Comparison of ENCODE assay signal across 19 cellular contexts in genomic region chrX:28205905-28206304, GRCh38.
A peak's percentile ranks its signal among the peaks of the same experiment; 100 is the strongest.
DNase-seq lines count a peak whose midpoint lies in the region; ATAC-seq and TF ChIP-seq lines count a peak whose summit lies in the region.
"Had no signal": no experiment of that assay in that cellular context is flagged by ENCODE, and none has a peak within 500 bp of the region (broad histone marks: within the 10 kb centered on the region; RNA-seq: fewer than 3 reads in every experiment).

No MANE protein-coding gene starts in this region.

- no peak overlapping the region for H3K27ac ChIP-seq in upper lobe of left lung
- H3K27ac ChIP-seq: BLaER1 treated with 17β-estradiol and CSF1 and Interleukin-3, amounts not matched to agents 10 nM and 100 nM; thoracic aorta had no signal

- H3K4me1 Mint-ChIP-seq in WTC11: peaks cover 12% of the 10 kb centered on the region
- H3K4me1 Mint-ChIP-seq: activated naive CD8-positive, alpha-beta T cell treated with anti-CD3 and anti-CD28 coated beads for 36 hours; naive thymus-derived CD8-positive, alpha-beta T cell had no signal

- TF ChIP-seq CTCF in WTC11 (IDR thresholded peaks at IDR 0.05) (no peak), upper lobe of left lung (IDR thresholded peaks at IDR 0.05) (no peak)

- CTCF ChIA-PET in WTC11 (lab: Charles Lee): interaction anchor here (0.6 kb wide), 1 partner anchor 885 kb away, joined by 3 read pairs; no protein-coding TSS in a partner anchor

- no peaks in the 10 kb centered on the region for H3K9me3 Mint-ChIP-seq in WTC11
- H3K9me3 Mint-ChIP-seq: activated naive CD8-positive, alpha-beta T cell treated with anti-CD3 and anti-CD28 coated beads for 36 hours; activated T-helper 1 cell treated with anti-CD3 and anti-CD28 coated beads, Interleukin-12 subunit alpha, Interleukin-12 subunit beta, Interleukin-2, Interleukin-4 antibody, amounts not matched to agents 30 ng/mL and 10 ng/mL and 1 ng/mL, durations not matched to agents 14 hours and 24 hours and 36 hours had no signal

- H3K9me3 ChIP-seq in upper lobe of left lung: no peaks in the 10 kb centered on the region
- H3K9me3 ChIP-seq: BLaER1 treated with 17β-estradiol and CSF1 and Interleukin-3, amounts not matched to agents 10 nM and 100 nM; thoracic aorta had no signal

- no peaks in the 10 kb centered on the region for H3K36me3 Mint-ChIP-seq in WTC11
- H3K36me3 Mint-ChIP-seq: activated naive CD8-positive, alpha-beta T cell treated with anti-CD3 and anti-CD28 coated beads for 36 hours had no signal

- TF ChIP-seq EP300 in upper lobe of left lung (IDR thresholded peaks at IDR 0.05): no peak

- no peaks in the 10 kb centered on the region for H3K27me3 ChIP-seq in upper lobe of left lung

- POLR2A ChIA-PET in WTC11 (lab: Charles Lee): no interaction called here

- no peaks in the 10 kb centered on the region for H3K4me1 ChIP-seq in upper lobe of left lung
- H3K4me1 ChIP-seq: BLaER1 treated with 17β-estradiol and CSF1 and Interleukin-3, amounts not matched to agents 10 nM and 100 nM had no signal

- H3K27me3 Mint-ChIP-seq in WTC11 (ENCODE audit: low read depth): peaks cover 3% of the 10 kb centered on the region; the same call in 1 of the 2 replicates
- H3K27me3 Mint-ChIP-seq: activated naive CD8-positive, alpha-beta T cell treated with anti-CD3 and anti-CD28 coated beads for 36 hours; naive thymus-derived CD8-positive, alpha-beta T cell had no signal

- ATAC-seq in WTC11 (peak; percentile 84), upper lobe of left lung (ENCODE audit: low FRiP score in 2 of 2) (no peak), GM19455 (IDR thresholded peaks at IDR 0.05; ENCODE audit: unreplicated experiment) (no peak)
- ATAC-seq: naive thymus-derived CD8-positive, alpha-beta T cell had no signal

- no peaks in the 10 kb centered on the region for H3K36me3 ChIP-seq in upper lobe of left lung
- H3K36me3 ChIP-seq: BLaER1 treated with 17β-estradiol and CSF1 and Interleukin-3, amounts not matched to agents 10 nM and 100 nM; thoracic aorta had no signal

- WGBS in upper lobe of left lung, 2 donors: 66 to 73% methylated on average over 2 of the region's 2 CpGs

- no peak for TF ChIP-seq POLR2A in upper lobe of left lung (IDR thresholded peaks at IDR 0.05)

- peak overlapping the region; percentile 62 for H3K4me3 Mint-ChIP-seq in WTC11
- H3K4me3 Mint-ChIP-seq: activated naive CD8-positive, alpha-beta T cell treated with anti-CD3 and anti-CD28 coated beads for 36 hours; activated T-helper 1 cell treated with anti-CD3 and anti-CD28 coated beads, Interleukin-12 subunit alpha, Interleukin-12 subunit beta, Interleukin-2, Interleukin-4 antibody, amounts not matched to agents 30 ng/mL and 10 ng/mL and 1 ng/mL, durations not matched to agents 14 hours and 24 hours and 36 hours; naive thymus-derived CD8-positive, alpha-beta T cell had no signal

- H3K27ac Mint-ChIP-seq in WTC11: no peak overlapping the region
- H3K27ac Mint-ChIP-seq: activated naive CD8-positive, alpha-beta T cell treated with anti-CD3 and anti-CD28 coated beads for 36 hours; activated T-helper 1 cell treated with anti-CD3 and anti-CD28 coated beads, Interleukin-12 subunit alpha, Interleukin-12 subunit beta, Interleukin-2, Interleukin-4 antibody, amounts not matched to agents 30 ng/mL and 10 ng/mL and 1 ng/mL, durations not matched to agents 14 hours and 24 hours and 36 hours; naive thymus-derived CD8-positive, alpha-beta T cell had no signal

- DNase-seq in NCI-H748 (lab: John Stamatoyannopoulos, UW; ENCODE audit: unreplicated experiment) (peak; percentile 17), NCI-H748 treated with DMSO at 0.1 percent for 48 hours (lab: John Stamatoyannopoulos, UW) (no peak), WTC11 (ENCODE audit: low spot score) (no peak), kidney tubule cell (ENCODE audit: low spot score) (peak; percentile 24), upper lobe of left lung (no peak), NOMO-1 (lab: John Stamatoyannopoulos, UW; ENCODE audit: unreplicated experiment in 2 of 2) (no peak), medulla oblongata (ENCODE audit: extremely low spot score) (no peak)
- DNase-seq: activated CD4-positive, CD25-positive, alpha-beta regulatory T cell treated with anti-CD3 and anti-CD28 coated beads, Interleukin-2, amount 50 U/mL, for 72 hours; activated naive CD8-positive, alpha-beta T cell treated with anti-CD3 and anti-CD28 coated beads for 36 hours; dermis blood vessel endothelial cell; erythroblast; IMR-90; naive thymus-derived CD8-positive, alpha-beta T cell; NCI-H2029 treated with DMSO at 0.1 percent for 48 hours had no signal

- no peak overlapping the region for H3K4me3 ChIP-seq in upper lobe of left lung
- H3K4me3 ChIP-seq: BLaER1 treated with 17β-estradiol and CSF1 and Interleukin-3, amounts not matched to agents 10 nM and 100 nM; lung; thoracic aorta had no signal

TF ChIP-seq in WTC11, 78 proteins besides CTCF, POLR2A, EP300 and RAD21:
- TF ChIP-seq USF1 (CRISPR knock-in tag; IDR thresholded peaks at IDR 0.05): no peak
- no peak for TF ChIP-seq KAT7 (CRISPR knock-in tag; IDR thresholded peaks at IDR 0.05; ENCODE audit: borderline replicate concordance)
- no peak for TF ChIP-seq OVOL2 (CRISPR knock-in tag; IDR thresholded peaks at IDR 0.05; ENCODE audit: borderline replicate concordance)
- TF ChIP-seq ZNF416 (CRISPR knock-in tag; IDR thresholded peaks at IDR 0.05): no peak
- no peak for TF ChIP-seq CBFB (CRISPR knock-in tag; IDR thresholded peaks at IDR 0.05; ENCODE audit: low read depth)
- TF ChIP-seq FOXP1 (CRISPR knock-in tag; IDR thresholded peaks at IDR 0.05; ENCODE audit: borderline replicate concordance): no peak
- no peak for TF ChIP-seq RELA (CRISPR knock-in tag; IDR thresholded peaks at IDR 0.05; ENCODE audit: borderline replicate concordance)
- no peak for TF ChIP-seq ESRRA (CRISPR knock-in tag; IDR thresholded peaks at IDR 0.05; ENCODE audit: borderline replicate concordance)
- no peak for TF ChIP-seq TCF7 (CRISPR knock-in tag; IDR thresholded peaks at IDR 0.05; ENCODE audit: low read depth)
- TF ChIP-seq CDX4 (CRISPR knock-in tag; IDR thresholded peaks at IDR 0.05; ENCODE audit: borderline replicate concordance): no peak
- TF ChIP-seq PREB (CRISPR knock-in tag; IDR thresholded peaks at IDR 0.05; ENCODE audit: borderline replicate concordance): no peak
- TF ChIP-seq GTF2I (CRISPR knock-in tag; conservative IDR thresholded peaks at IDR 0.05): no peak
- TF ChIP-seq SOX15 (CRISPR knock-in tag; IDR thresholded peaks at IDR 0.05): no peak
- TF ChIP-seq SP1 (CRISPR knock-in tag; conservative IDR thresholded peaks at IDR 0.05): no peak
- no peak for TF ChIP-seq ZNF138 (CRISPR knock-in tag; conservative IDR thresholded peaks at IDR 0.05)
- TF ChIP-seq MLX (CRISPR knock-in tag; IDR thresholded peaks at IDR 0.05): no peak

Comparison
In these comparisons a context has a peak if more than half of its experiments do, and no peak if none do; other contexts are left out.
1. DNase-seq: peak in NCI-H748 (single experiment) and kidney tubule cell (single experiment); none in NCI-H748 treated with DMSO at 0.1 percent for 48 hours (single experiment), WTC11 (single experiment), upper lobe of left lung (0 of 2), NOMO-1 (0 of 2) and medulla oblongata (single experiment).